In the genomic region with DNA sequence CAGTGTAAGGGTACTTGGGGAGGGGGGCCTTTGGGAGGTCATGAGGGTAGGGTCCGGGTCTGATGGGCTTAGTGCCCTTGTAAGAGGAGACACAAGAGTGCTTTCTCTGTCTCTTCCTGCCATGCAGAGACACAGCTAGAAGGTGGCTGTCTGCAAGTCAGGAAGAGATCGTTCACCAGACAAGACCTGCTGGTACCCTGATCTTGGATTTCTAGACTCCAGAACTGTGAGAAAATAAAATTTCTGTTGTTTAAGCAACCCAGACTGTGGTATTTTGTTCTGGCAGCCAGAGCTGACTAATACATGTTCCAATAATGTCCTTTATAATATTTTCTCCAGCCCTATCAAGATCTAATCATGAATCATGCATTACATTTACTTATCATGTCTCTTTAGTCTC, we compare ENCODE assay signal across 34 cellular contexts.
"Had no signal": no experiment of that assay in that cellular context is flagged by ENCODE, and none has a peak within 500 bp of the region (broad histone marks: within the 10 kb centered on the region; RNA-seq: fewer than 3 reads in every experiment).

No MANE protein-coding gene starts in this region.

- H3K4me2 ChIP-seq: KMS-11 had no signal

- H3K4me3 ChIP-seq: MG63 had no signal

- H3K36me3 ChIP-seq: MG63 had no signal

- DNase-seq: Karpas-422, Kasumi-1, KG1, MG63, MM.1S, MV-4-11, NCI-H1048, NCI-H1092, NCI-H1092 treated with DMSO at 0.1 percent for 48 hours, NCI-H1105, NCI-H1105 treated with DMSO at 0.1 percent for 48 hours, NCI-H1417, NCI-H1417 treated with DMSO at 0.1 percent for 48 hours, NCI-H1436, NCI-H1436 treated with DMSO at 0.1 percent for 48 hours, NCI-H146, NCI-H1694, NCI-H1694 treated with DMSO at 0.1 percent for 48 hours, NCI-H187, NCI-H187 treated with DMSO at 0.1 percent for 48 hours, NCI-H1930, NCI-H2029, NCI-H2029 treated with DMSO at 0.1 percent for 48 hours, NCI-H2081, NCI-H2081 treated with DMSO at 0.1 percent for 48 hours, NCI-H2107, NCI-H2171, NCI-H2171 treated with DMSO at 0.1 percent for 48 hours, NCI-H2227 treated with DMSO at 0.1 percent for 48 hours, NCI-H226, NCI-H345, NCI-H446, NCI-H446 treated with DMSO at 0.1 percent for 48 hours had no signal

- H3K9ac ChIP-seq: KMS-11 had no signal

- H3K27ac ChIP-seq: KMS-11 had no signal
